17 cellular contexts compared by ENCODE assay signal in genomic region chr15:66955871-66956585, GRCh38.
A peak's percentile ranks its signal among the peaks of the same experiment; 100 is the strongest.
DNase-seq lines count a peak whose midpoint lies in the region; ATAC-seq and TF ChIP-seq lines count a peak whose summit lies in the region.
"Had no signal": no experiment of that assay in that cellular context is flagged by ENCODE, and none has a peak within 500 bp of the region (broad histone marks: within the 10 kb centered on the region; RNA-seq: fewer than 3 reads in every experiment).

No MANE protein-coding gene starts in this region.

- peaks cover 3% of the 10 kb centered on the region for H3K27me3 Mint-ChIP-seq in activated naive CD8-positive, alpha-beta T cell treated with anti-CD3 and anti-CD28 coated beads, Interleukin-2, amount 50 U/mL, for 24 hours
- H3K27me3 Mint-ChIP-seq in activated naive CD8-positive, alpha-beta T cell treated with anti-CD3 and anti-CD28 coated beads for 36 hours: no peaks in the 10 kb centered on the region
- peaks cover 3% of the 10 kb centered on the region for H3K27me3 Mint-ChIP-seq in type B pancreatic cell
- peaks cover 36% of the 10 kb centered on the region for H3K27me3 Mint-ChIP-seq in stimulated activated memory B cell treated with anti-CD40 and anti-IgM and Interleukin-4, amounts not matched to agents 10 μg/mL and 1 μg/mL and 100 μg/mL, for 72 hours

- no peak overlapping the region for H3K27ac Mint-ChIP-seq in activated naive CD8-positive, alpha-beta T cell treated with anti-CD3 and anti-CD28 coated beads, Interleukin-2, amount 50 U/mL, for 24 hours
- H3K27ac Mint-ChIP-seq in activated naive CD8-positive, alpha-beta T cell treated with anti-CD3 and anti-CD28 coated beads for 36 hours: no peak overlapping the region
- H3K27ac Mint-ChIP-seq in type B pancreatic cell: peak overlapping the region; percentile 44
- H3K27ac Mint-ChIP-seq in stimulated activated memory B cell treated with anti-CD40 and anti-IgM and Interleukin-4, amounts not matched to agents 10 μg/mL and 1 μg/mL and 100 μg/mL, for 72 hours: no peak overlapping the region
- H3K27ac Mint-ChIP-seq: activated CD4-positive, alpha-beta T cell treated with anti-CD3 and anti-CD28 coated beads, Interleukin-2, amount 10 ng/mL, durations not matched to agents 7 days and 5 days; T-helper 1 cell treated with Interleukin-12 subunit alpha and Interleukin-12 subunit beta and Interleukin-4 antibody, amounts not matched to agents 30 μg/mL and 1 μg/mL, for 36 hours had no signal

- peaks cover 5% of the 10 kb centered on the region for H3K4me1 Mint-ChIP-seq in activated naive CD8-positive, alpha-beta T cell treated with anti-CD3 and anti-CD28 coated beads, Interleukin-2, amount 50 U/mL, for 24 hours
- H3K4me1 Mint-ChIP-seq in activated naive CD8-positive, alpha-beta T cell treated with anti-CD3 and anti-CD28 coated beads for 36 hours: peaks cover 7% of the 10 kb centered on the region
- peaks cover 3% of the 10 kb centered on the region for H3K4me1 Mint-ChIP-seq in type B pancreatic cell (ENCODE audit: unreplicated experiment)
- H3K4me1 Mint-ChIP-seq in stimulated activated memory B cell treated with anti-CD40 and anti-IgM and Interleukin-4, amounts not matched to agents 10 μg/mL and 1 μg/mL and 100 μg/mL, for 72 hours: peaks cover 42% of the 10 kb centered on the region

- no peak for TF ChIP-seq CTCF in fibroblast of mammary gland (conservative IDR thresholded peaks at IDR 0.05; ENCODE audit: control insufficient read depth, insufficient read depth, low read depth, low read length)
- TF ChIP-seq CTCF in type B pancreatic cell (conservative IDR thresholded peaks at IDR 0.05): no peak

- no peak overlapping the region for H3K4me3 Mint-ChIP-seq in activated naive CD8-positive, alpha-beta T cell treated with anti-CD3 and anti-CD28 coated beads, Interleukin-2, amount 50 U/mL, for 24 hours
- no peak overlapping the region for H3K4me3 Mint-ChIP-seq in activated naive CD8-positive, alpha-beta T cell treated with anti-CD3 and anti-CD28 coated beads for 36 hours
- peak overlapping the region; percentile 30 for H3K4me3 Mint-ChIP-seq in type B pancreatic cell
- no peak overlapping the region for H3K4me3 Mint-ChIP-seq in stimulated activated memory B cell treated with anti-CD40 and anti-IgM and Interleukin-4, amounts not matched to agents 10 μg/mL and 1 μg/mL and 100 μg/mL, for 72 hours
- H3K4me3 Mint-ChIP-seq: activated CD4-positive, alpha-beta T cell treated with anti-CD3 and anti-CD28 coated beads, Interleukin-2, amount 10 ng/mL, durations not matched to agents 7 days and 5 days; T-helper 1 cell treated with Interleukin-12 subunit alpha and Interleukin-12 subunit beta and Interleukin-4 antibody, amounts not matched to agents 30 μg/mL and 1 μg/mL, for 36 hours had no signal

- no peak for DNase-seq in activated naive CD8-positive, alpha-beta T cell treated with anti-CD3 and anti-CD28 coated beads, Interleukin-2, amount 50 U/mL, for 24 hours
- DNase-seq in activated naive CD8-positive, alpha-beta T cell treated with anti-CD3 and anti-CD28 coated beads for 36 hours: no peak
- peak; percentile 57 for DNase-seq in fibroblast of mammary gland (ENCODE audit: low read depth)
- DNase-seq in type B pancreatic cell (ENCODE audit: extremely low spot score, unreplicated experiment): no peak
- DNase-seq in stimulated activated CD4-positive, alpha-beta T cell treated with anti-CD3 and anti-CD28 coated beads, Interleukin-1b, Interleukin-23, amount 100 ng/mL, for 48 hours: no peak
- DNase-seq in activated naive CD4-positive, alpha-beta T cell (lab: John Stamatoyannopoulos, UW): no peak
- DNase-seq: activated CD4-positive, alpha-beta T cell treated with anti-CD3 and anti-CD28 coated beads, Interleukin-2, amount 10 ng/mL, durations not matched to agents 7 days and 5 days; activated T-cell treated with anti-CD3 and anti-CD28 coated beads, Interleukin-2, amount 50 U/mL, for 48 hours; body of pancreas; NCI-H2171; nucleus accumbens; OCI-M1; stimulated activated CD4-positive, alpha-beta T cell treated with anti-CD3 and anti-CD28 coated beads, Interleukin-12 subunit alpha, Interleukin-12 subunit beta, amount 100 ng/mL, for 4 hours had no signal

- no peaks in the 10 kb centered on the region for H3K9me3 Mint-ChIP-seq in activated naive CD8-positive, alpha-beta T cell treated with anti-CD3 and anti-CD28 coated beads, Interleukin-2, amount 50 U/mL, for 24 hours
- no peaks in the 10 kb centered on the region for H3K9me3 Mint-ChIP-seq in activated naive CD8-positive, alpha-beta T cell treated with anti-CD3 and anti-CD28 coated beads for 36 hours
- H3K9me3 Mint-ChIP-seq in type B pancreatic cell: peaks cover 4% of the 10 kb centered on the region
- no peaks in the 10 kb centered on the region for H3K9me3 Mint-ChIP-seq in stimulated activated memory B cell treated with anti-CD40 and anti-IgM and Interleukin-4, amounts not matched to agents 10 μg/mL and 1 μg/mL and 100 μg/mL, for 72 hours
- H3K9me3 Mint-ChIP-seq: activated CD4-positive, alpha-beta T cell treated with anti-CD3 and anti-CD28 coated beads, Interleukin-2, amount 10 ng/mL, durations not matched to agents 7 days and 5 days; T-helper 1 cell treated with Interleukin-12 subunit alpha and Interleukin-12 subunit beta and Interleukin-4 antibody, amounts not matched to agents 30 μg/mL and 1 μg/mL, for 36 hours had no signal

- H3K36me3 Mint-ChIP-seq in activated naive CD8-positive, alpha-beta T cell treated with anti-CD3 and anti-CD28 coated beads, Interleukin-2, amount 50 U/mL, for 24 hours (ENCODE audit: low read depth): no peaks in the 10 kb centered on the region
- no peaks in the 10 kb centered on the region for H3K36me3 Mint-ChIP-seq in activated naive CD8-positive, alpha-beta T cell treated with anti-CD3 and anti-CD28 coated beads for 36 hours
- no peaks in the 10 kb centered on the region for H3K36me3 Mint-ChIP-seq in type B pancreatic cell
- no peaks in the 10 kb centered on the region for H3K36me3 Mint-ChIP-seq in stimulated activated memory B cell treated with anti-CD40 and anti-IgM and Interleukin-4, amounts not matched to agents 10 μg/mL and 1 μg/mL and 100 μg/mL, for 72 hours

- H3K4me3 ChIP-seq in fibroblast of mammary gland (ENCODE audit: control insufficient read depth, low read depth, low read length): no peak overlapping the region
- H3K4me3 ChIP-seq: body of pancreas, tibial nerve had no signal

- peak; percentile 24 for ATAC-seq in activated naive CD8-positive, alpha-beta T cell treated with anti-CD3 and anti-CD28 coated beads, Interleukin-2, amount 50 U/mL, for 24 hours
- ATAC-seq in SK-N-SH treated with all-trans-retinoic acid at 6 μM for 48 hours: peak; percentile 65
- ATAC-seq in stimulated activated memory B cell treated with anti-CD40 and anti-IgM and Interleukin-4, amounts not matched to agents 10 μg/mL and 1 μg/mL and 100 μg/mL, for 72 hours: no peak
- ATAC-seq: body of pancreas had no signal

TF ChIP-seq in SK-N-SH treated with all-trans-retinoic acid at 6 μM for 48 hours, 23 proteins besides CTCF, POLR2A, EP300 and RAD21 (continues in another document):
- TF ChIP-seq TCF4 (CRISPR knock-in tag; IDR thresholded peaks at IDR 0.05; ENCODE audit: borderline replicate concordance) (no peak), SNAI2 (CRISPR knock-in tag; IDR thresholded peaks at IDR 0.05) (no peak), TOX (CRISPR knock-in tag; IDR thresholded peaks at IDR 0.05; ENCODE audit: borderline replicate concordance) (no peak), BACH2 (CRISPR knock-in tag; IDR thresholded peaks at IDR 0.05; ENCODE audit: borderline replicate concordance) (no peak), PPARA (CRISPR knock-in tag; IDR thresholded peaks at IDR 0.05; ENCODE audit: borderline replicate concordance) (no peak), TSHZ2 (CRISPR knock-in tag; IDR thresholded peaks at IDR 0.05) (no peak), ISL1 (CRISPR knock-in tag; IDR thresholded peaks at IDR 0.05) (no peak)
- TF ChIP-seq, protein P1, sequence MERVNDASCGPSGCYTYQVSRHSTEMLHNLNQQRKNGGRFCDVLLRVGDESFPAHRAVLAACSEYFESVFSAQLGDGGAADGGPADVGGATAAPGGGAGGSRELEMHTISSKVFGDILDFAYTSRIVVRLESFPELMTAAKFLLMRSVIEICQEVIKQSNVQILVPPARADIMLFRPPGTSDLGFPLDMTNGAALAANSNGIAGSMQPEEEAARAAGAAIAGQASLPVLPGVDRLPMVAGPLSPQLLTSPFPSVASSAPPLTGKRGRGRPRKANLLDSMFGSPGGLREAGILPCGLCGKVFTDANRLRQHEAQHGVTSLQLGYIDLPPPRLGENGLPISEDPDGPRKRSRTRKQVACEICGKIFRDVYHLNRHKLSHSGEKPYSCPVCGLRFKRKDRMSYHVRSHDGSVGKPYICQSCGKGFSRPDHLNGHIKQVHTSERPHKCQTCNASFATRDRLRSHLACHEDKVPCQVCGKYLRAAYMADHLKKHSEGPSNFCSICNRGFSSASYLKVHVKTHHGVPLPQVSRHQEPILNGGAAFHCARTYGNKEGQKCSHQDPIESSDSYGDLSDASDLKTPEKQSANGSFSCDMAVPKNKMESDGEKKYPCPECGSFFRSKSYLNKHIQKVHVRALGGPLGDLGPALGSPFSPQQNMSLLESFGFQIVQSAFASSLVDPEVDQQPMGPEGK (CRISPR knock-in tag; IDR thresholded peaks at IDR 0.05; ENCODE audit: borderline replicate concordance): no peak
